8 cellular contexts compared by ENCODE assay signal in the genomic region with DNA sequence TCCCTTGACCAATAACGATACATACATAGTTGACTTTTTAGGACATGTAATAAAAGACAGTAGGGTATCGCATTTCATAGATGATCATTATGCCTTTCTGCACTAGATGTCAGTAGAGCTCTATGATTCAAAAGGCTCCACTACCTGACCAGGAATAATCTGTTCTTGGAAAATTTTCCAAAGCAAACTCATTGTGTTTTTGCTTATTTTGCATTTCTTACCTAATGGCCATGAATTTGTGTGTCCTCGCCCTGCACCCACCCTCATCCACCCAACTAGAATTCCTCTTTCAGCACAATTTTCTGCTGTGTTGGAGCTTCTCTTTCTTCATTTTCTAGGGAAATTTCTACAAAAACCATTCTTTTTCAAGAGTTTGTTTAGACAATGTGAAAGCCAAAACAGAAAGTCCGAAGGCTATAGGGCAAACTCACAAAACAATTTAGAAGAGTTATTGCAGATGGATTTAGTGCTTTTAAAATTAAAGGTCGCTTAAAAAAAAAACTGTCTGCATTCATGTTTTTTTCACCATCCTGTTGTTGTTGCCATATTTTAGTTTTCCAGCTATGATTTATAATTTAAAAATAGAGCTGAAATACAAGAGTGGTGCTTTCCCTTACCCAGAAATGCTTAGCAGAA.
DNase-seq lines count a peak whose midpoint lies in the region; ATAC-seq, FAIRE-seq and TF ChIP-seq lines count a peak whose summit lies in the region.

No MANE protein-coding gene starts in this region.

- H3K9me3 ChIP-seq in heart right ventricle (no peaks in the 10 kb centered on the region), testis (no peaks in the 10 kb centered on the region), T-helper 17 cell (ENCODE audit: control insufficient read depth, low read length, poor library complexity, severe bottlenecking) (no peaks in the 10 kb centered on the region)

- H3K36me3 Mint-ChIP-seq in T-helper 17 cell (ENCODE audit: low read depth), result no peaks in the 10 kb centered on the region

- no peaks in the 10 kb centered on the region for H3K27me3 Mint-ChIP-seq in T-helper 17 cell

- TF ChIP-seq POLR2A in testis (IDR thresholded peaks at IDR 0.05), result no peak

- DNase-seq in HT-29 (ENCODE audit: low spot score) (peak; percentile 65), heart right ventricle (no peak), testis (peak; percentile 58), T-helper 17 cell (no peak)
- no peak for DNase-seq in stimulated activated CD4-positive, alpha-beta T cell treated with anti-CD3 and anti-CD28 coated beads, Interleukin-2, amount 100 ng/mL, for 48 hours

- H3K4me3 Mint-ChIP-seq in T-helper 17 cell, result no peak overlapping the region

- no peaks in the 10 kb centered on the region for H3K4me1 Mint-ChIP-seq in T-helper 17 cell

- intact Hi-C loops in heart right ventricle (cut with DNase I), result loop anchor here in 9 of 10 donors (2.0 to 10.0 kb wide), 7 partner anchors 440 to 2000 kb away; no protein-coding TSS in a partner anchor
- intact Hi-C loops in testis (cut with DNase I; ENCODE audit: low total_unique reads), result no loop called here

- FAIRE-seq in A204.1 (lab: Jason Lieb, UNC), result peak; percentile 92

- H3K36me3 ChIP-seq in heart right ventricle, result no peaks in the 10 kb centered on the region
- no peaks in the 10 kb centered on the region for H3K36me3 ChIP-seq in testis (ENCODE audit: low read depth, missing control alignments)

- H3K4me1 ChIP-seq in heart right ventricle (peaks cover 0 to 8% (median 0%) of the 10 kb centered on the region in 9 donors), testis (no peaks in the 10 kb centered on the region)

- TF ChIP-seq CTCF in heart right ventricle (IDR thresholded peaks at IDR 0.05) (peak; percentile 20 to 76 (median 64)), testis (IDR thresholded peaks at IDR 0.05) (peak; percentile 28 to 40 (median 40))

- 24 to 31% methylated on average over 5 of the region's 5 CpGs for WGBS in heart right ventricle, 2 donors
- WGBS in testis, 2 donors, result 27 to 30% methylated on average over 5 of the region's 5 CpGs

- no peak overlapping the region for H3K27ac Mint-ChIP-seq in T-helper 17 cell

- H3K4me3 ChIP-seq in heart right ventricle (no peak overlapping the region), testis (no peak overlapping the region)

- ATAC-seq in SK-N-SH treated with all-trans-retinoic acid at 6 μM for 48 hours (peak; percentile 76; the same call in 2 of the 3 replicates), heart right ventricle (peak in 7 of 8 donors; percentile 73 to 87 (median 80)), T-helper 17 cell (no peak), HG02588 (IDR thresholded peaks at IDR 0.05; ENCODE audit: unreplicated experiment) (no peak)

- peak overlapping the region in 1 of 10 donors; percentile 29 for H3K27ac ChIP-seq in heart right ventricle
- peak overlapping the region in 1 of 2 donors; percentile 33 for H3K27ac ChIP-seq in testis

- peaks cover 0 to 6% (median 0%) of the 10 kb centered on the region in 7 donors for H3K27me3 ChIP-seq in heart right ventricle
- no peaks in the 10 kb centered on the region for H3K27me3 ChIP-seq in testis

TF ChIP-seq in SK-N-SH treated with all-trans-retinoic acid at 6 μM for 48 hours, 23 proteins besides CTCF, POLR2A, EP300 and RAD21:
- TF ChIP-seq, protein P1, sequence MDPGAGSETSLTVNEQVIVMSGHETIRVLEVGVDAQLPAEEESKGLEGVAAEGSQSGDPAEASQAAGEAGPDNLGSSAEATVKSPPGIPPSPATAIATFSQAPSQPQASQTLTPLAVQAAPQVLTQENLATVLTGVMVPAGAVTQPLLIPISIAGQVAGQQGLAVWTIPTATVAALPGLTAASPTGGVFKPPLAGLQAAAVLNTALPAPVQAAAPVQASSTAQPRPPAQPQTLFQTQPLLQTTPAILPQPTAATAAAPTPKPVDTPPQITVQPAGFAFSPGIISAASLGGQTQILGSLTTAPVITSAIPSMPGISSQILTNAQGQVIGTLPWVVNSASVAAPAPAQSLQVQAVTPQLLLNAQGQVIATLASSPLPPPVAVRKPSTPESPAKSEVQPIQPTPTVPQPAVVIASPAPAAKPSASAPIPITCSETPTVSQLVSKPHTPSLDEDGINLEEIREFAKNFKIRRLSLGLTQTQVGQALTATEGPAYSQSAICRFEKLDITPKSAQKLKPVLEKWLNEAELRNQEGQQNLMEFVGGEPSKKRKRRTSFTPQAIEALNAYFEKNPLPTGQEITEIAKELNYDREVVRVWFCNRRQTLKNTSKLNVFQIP (CRISPR knock-in tag; IDR thresholded peaks at IDR 0.05; ENCODE audit: borderline replicate concordance, low read depth), result no peak
- TF ChIP-seq ZNF70 (CRISPR knock-in tag; IDR thresholded peaks at IDR 0.05), result 0 out of 2 replicates have a peak, but pooled peaks have one; percentile 25
- no peak for TF ChIP-seq ARNTL (CRISPR knock-in tag; IDR thresholded peaks at IDR 0.05; ENCODE audit: borderline replicate concordance, low read depth)
- TF ChIP-seq ISL1 (CRISPR knock-in tag; IDR thresholded peaks at IDR 0.05), result no peak
- TF ChIP-seq ESRRG (CRISPR knock-in tag; IDR thresholded peaks at IDR 0.05), result no peak
- no peak for TF ChIP-seq PATZ1 (CRISPR knock-in tag; IDR thresholded peaks at IDR 0.05; ENCODE audit: borderline replicate concordance)
- TF ChIP-seq PPARA (CRISPR knock-in tag; IDR thresholded peaks at IDR 0.05; ENCODE audit: borderline replicate concordance), result no peak
- no peak for TF ChIP-seq GLIS3 (CRISPR knock-in tag; IDR thresholded peaks at IDR 0.05)
- no peak for TF ChIP-seq OSR1 (CRISPR knock-in tag; IDR thresholded peaks at IDR 0.05)

Comparison
In these comparisons a context has a peak if more than half of its experiments do, and no peak if none do; other contexts are left out.
1. DNase-seq: peak in HT-29 (single experiment) and testis (single experiment); none in heart right ventricle (0 of 2), T-helper 17 cell (0 of 3) and stimulated activated CD4-positive, alpha-beta T cell treated with anti-CD3 and anti-CD28 coated beads, Interleukin-2, amount 100 ng/mL, for 48 hours (0 of 2).
2. ATAC-seq: peak in SK-N-SH treated with all-trans-retinoic acid at 6 μM for 48 hours (single experiment) and heart right ventricle (7 of 8); none in T-helper 17 cell (single experiment) and HG02588 (single experiment).